8 cellular contexts compared by ENCODE assay signal in genomic region chr3:151086484-151087456, GRCh38. TPM values are rescaled to one million over a fixed set of nuclear protein-coding genes. Genes with fewer than 3 reads are reported as not detected.
DNase-seq lines count a peak whose midpoint lies in the region; ATAC-seq and TF ChIP-seq lines count a peak whose summit lies in the region.

No MANE protein-coding gene starts in this region.

- no peaks in the 10 kb centered on the region for H3K79me2 ChIP-seq in Karpas-422 (ENCODE audit: low read length)

- peak; percentile 38; the same call in 1 of the 2 replicates for TF ChIP-seq POLR2A in Raji (IDR thresholded peaks at IDR 0.05; ENCODE audit: insufficient read depth, low read depth, low read length)

- H3K9me3 Mint-ChIP-seq in activated naive CD4-positive, alpha-beta T cell treated with anti-CD3 and anti-CD28 coated beads, Interleukin-2, amount 10 ng/mL, durations not matched to agents 7 days and 5 days = no peaks in the 10 kb centered on the region

- no peaks in the 10 kb centered on the region for H3K27me3 ChIP-seq in Karpas-422 (ENCODE audit: low read length)

- H3K27me3 Mint-ChIP-seq in activated naive CD4-positive, alpha-beta T cell treated with anti-CD3 and anti-CD28 coated beads, Interleukin-2, amount 10 ng/mL, durations not matched to agents 7 days and 5 days = peaks cover 67% of the 10 kb centered on the region

- H3K4me1 Mint-ChIP-seq in activated naive CD4-positive, alpha-beta T cell treated with anti-CD3 and anti-CD28 coated beads, Interleukin-2, amount 10 ng/mL, durations not matched to agents 7 days and 5 days = peaks cover 14% of the 10 kb centered on the region

- H3K4me3 ChIP-seq in Karpas-422 (ENCODE audit: low read length) = 0 out of 2 replicates have a peak overlapping the region, but pooled peaks have one; percentile 45

- no peak overlapping the region for H3K27ac ChIP-seq in Karpas-422 (ENCODE audit: low read length)

- CTCF ChIA-PET in activated naive CD4-positive, alpha-beta T cell treated with anti-CD3 and anti-CD28 coated beads, Interleukin-2, amount 10 ng/mL, durations not matched to agents 7 days and 5 days (lab: Charles Lee) = interaction anchor here (0.7 to 3.5 kb wide), 16 partner anchors 9 to 543 kb away, joined by 3 to 11 read pairs (median 4); no protein-coding TSS in a partner anchor

- no peaks in the 10 kb centered on the region for H3K36me3 ChIP-seq in Karpas-422 (ENCODE audit: insufficient read depth, low read length)

- no peak overlapping the region for H2AFZ ChIP-seq in Karpas-422 (ENCODE audit: low read length)

- H3K36me3 Mint-ChIP-seq in activated naive CD4-positive, alpha-beta T cell treated with anti-CD3 and anti-CD28 coated beads, Interleukin-2, amount 10 ng/mL, durations not matched to agents 7 days and 5 days = no peaks in the 10 kb centered on the region

- no peak overlapping the region for H3K9ac ChIP-seq in Karpas-422 (ENCODE audit: low read length)

- DNase-seq in DMS53 (lab: John Stamatoyannopoulos, UW) (peak; percentile 92), Karpas-422 (peak; percentile 46), globus pallidus (ENCODE audit: low spot score) (peak; percentile 67), nucleus accumbens (lab: John Stamatoyannopoulos, UW) (peak; percentile 4 to 88 (median 66)), superior temporal gyrus (ENCODE audit: extremely low spot score) (peak; percentile 68)
- peak; percentile 84 for DNase-seq in activated naive CD4-positive, alpha-beta T cell treated with anti-CD3 and anti-CD28 coated beads, Interleukin-2, amount 10 ng/mL, durations not matched to agents 7 days and 5 days

- H3K4me2 ChIP-seq in Karpas-422 (ENCODE audit: low read depth, low read length, poor library complexity, severe bottlenecking) = peak overlapping the region; percentile 63

- ATAC-seq in GM21737 (IDR thresholded peaks at IDR 0.05; ENCODE audit: unreplicated experiment) = peak; percentile 62

- H3K9me2 ChIP-seq in Karpas-422 (replicated peaks; ENCODE audit: insufficient read depth, low read length) = no peaks in the 10 kb centered on the region

- peak overlapping the region; percentile 81 for H3K4me3 Mint-ChIP-seq in activated naive CD4-positive, alpha-beta T cell treated with anti-CD3 and anti-CD28 coated beads, Interleukin-2, amount 10 ng/mL, durations not matched to agents 7 days and 5 days

- H3K4me1 ChIP-seq in Karpas-422 (ENCODE audit: low read length) = no peaks in the 10 kb centered on the region

- H4K20me1 ChIP-seq in Karpas-422 (ENCODE audit: insufficient read depth, low read depth, low read length) = no peaks in the 10 kb centered on the region

- H3K27ac Mint-ChIP-seq in activated naive CD4-positive, alpha-beta T cell treated with anti-CD3 and anti-CD28 coated beads, Interleukin-2, amount 10 ng/mL, durations not matched to agents 7 days and 5 days = peak overlapping the region; percentile 39

- H3K9me3 ChIP-seq in Karpas-422 (ENCODE audit: low read length) = no peaks in the 10 kb centered on the region

RNA-seq across cellular contexts. Expression of gene MED12L, which starts 1.3 kb away (rescaled TPM):
- 0.58 and 2.4 TPM in 2 replicates for total RNA-seq in Karpas-422 (2014; rRNA removed; shearing (Covaris generic); ENCODE audit: low replicate concordance)
